In genomic region chr14:23060536-23061260, GRCh38 we compare ENCODE assay signal across 29 cellular contexts. TPM values are rescaled to one million over a fixed set of nuclear protein-coding genes. Genes with fewer than 3 reads are reported as not detected.
A peak's percentile ranks its signal among the peaks of the same experiment; 100 is the strongest.
DNase-seq lines count a peak whose midpoint lies in the region; ATAC-seq and TF ChIP-seq lines count a peak whose summit lies in the region.
"Had no signal": no experiment of that assay in that cellular context is flagged by ENCODE, and none has a peak within 500 bp of the region (broad histone marks: within the 10 kb centered on the region; RNA-seq: fewer than 3 reads in every experiment).

No MANE protein-coding gene starts in this region.

- no peak overlapping the region for H3K4me3 ChIP-seq in body of pancreas
- H3K4me3 ChIP-seq: breast epithelium, hepatocyte, SJCRH30 had no signal

- H3K27me3 Mint-ChIP-seq in nephron progenitor cell (ENCODE audit: low read depth, poor library complexity) (no peaks in the 10 kb centered on the region), immature natural killer cell (ENCODE audit: low read depth in 3 of 3) (peaks cover 2 to 5% (median 3%) of the 10 kb centered on the region in 3 donors)
- peaks cover 8% of the 10 kb centered on the region for H3K27me3 Mint-ChIP-seq in activated CD4-positive, alpha-beta T cell treated with anti-CD3 and anti-CD28 coated beads, Interleukin-2, amount 10 ng/mL, durations not matched to agents 24 days and 14 days

- peak overlapping the region; percentile 97 for H3K27ac Mint-ChIP-seq in nephron progenitor cell
- no peak overlapping the region for H3K27ac Mint-ChIP-seq in activated CD4-positive, alpha-beta T cell treated with anti-CD3 and anti-CD28 coated beads, Interleukin-2, amount 10 ng/mL, durations not matched to agents 24 days and 14 days
- H3K27ac Mint-ChIP-seq in immature natural killer cell = peak overlapping the region in 1 of 6 donors; percentile 22
- H3K27ac Mint-ChIP-seq: activated CD4-positive, alpha-beta T cell treated with anti-CD3 and anti-CD28 coated beads, Interleukin-2, amount 10 ng/mL, durations not matched to agents 7 days and 5 days had no signal

- WGBS in body of pancreas, 2 donors = 92% methylated on average over 17 of the region's 17 CpGs

- peak; percentile 4 for DNase-seq in GM20000 (ENCODE audit: low spot score)
- DNase-seq in body of pancreas = no peak
- no peak for DNase-seq in nephron progenitor cell
- no peak for DNase-seq in activated CD4-positive, alpha-beta T cell treated with anti-CD3 and anti-CD28 coated beads, Interleukin-2, amount 10 ng/mL, durations not matched to agents 24 days and 14 days
- DNase-seq in pons (ENCODE audit: low spot score) = no peak
- no peak for DNase-seq in NOMO-1 treated with dmso at 0.1 percent for 144 hours (lab: John Stamatoyannopoulos, UW; ENCODE audit: unreplicated experiment)
- no peak for DNase-seq in immature natural killer cell
- DNase-seq: activated CD4-positive, alpha-beta T cell treated with anti-CD3 and anti-CD28 coated beads, Interleukin-2, amount 10 ng/mL, durations not matched to agents 7 days and 5 days; activated naive CD4-positive, alpha-beta T cell treated with Interleukin-2 at 50 U/mL for 16 hours; activated T-cell treated with anti-CD3 and anti-CD28 coated beads, Interleukin-2, amount 50 U/mL, for 48 hours; C1 segment of cervical spinal cord; Calu3; DMS79 treated with DMSO at 0.1 percent for 48 hours; effector CD8-positive, alpha-beta T cell; foreskin melanocyte; GF-D8; left cardiac atrium; mammary epithelial cell; NCI-H1092; NCI-H187 treated with DMSO at 0.1 percent for 48 hours; NCI-H526; nucleus accumbens; SJCRH30; stimulated activated naive CD8-positive, alpha-beta T cell treated with anti-CD3 and anti-CD28 coated beads, Interleukin-15, Interleukin-2, amounts not matched to agents 100 U/mL and 50 U/mL, for 24 hours had no signal

- TF ChIP-seq POLR2A in body of pancreas (IDR thresholded peaks at IDR 0.05) = no peak

- intact Hi-C loops in body of pancreas (cut with DNase I) = no loop called here
- intact Hi-C loops in activated CD4-positive, alpha-beta T cell treated with anti-CD3 and anti-CD28 coated beads, Interleukin-2, amount 10 ng/mL, durations not matched to agents 24 days and 14 days (cut with micrococcal nuclease) = no loop called here

- no peak for TF ChIP-seq CTCF in 22Rv1 (IDR thresholded peaks at IDR 0.05)
- no peak for TF ChIP-seq CTCF in GM20000 (IDR thresholded peaks at IDR 0.05; ENCODE audit: extremely low read depth, missing control alignments)
- no peak for TF ChIP-seq CTCF in body of pancreas (IDR thresholded peaks at IDR 0.05)
- TF ChIP-seq CTCF in nephron progenitor cell (IDR thresholded peaks at IDR 0.05) = no peak

- no peaks in the 10 kb centered on the region for H3K27me3 ChIP-seq in body of pancreas
- H3K27me3 ChIP-seq: breast epithelium, hepatocyte, SJCRH30 had no signal

- peak overlapping the region; percentile 52 for H3K4me3 Mint-ChIP-seq in nephron progenitor cell
- H3K4me3 Mint-ChIP-seq in activated CD4-positive, alpha-beta T cell treated with anti-CD3 and anti-CD28 coated beads, Interleukin-2, amount 10 ng/mL, durations not matched to agents 24 days and 14 days = no peak overlapping the region
- no peak overlapping the region for H3K4me3 Mint-ChIP-seq in immature natural killer cell
- H3K4me3 Mint-ChIP-seq: activated CD4-positive, alpha-beta T cell treated with anti-CD3 and anti-CD28 coated beads, Interleukin-2, amount 10 ng/mL, durations not matched to agents 7 days and 5 days had no signal

- peaks cover 55% of the 10 kb centered on the region for H3K4me1 Mint-ChIP-seq in nephron progenitor cell
- peaks cover 20% of the 10 kb centered on the region for H3K4me1 Mint-ChIP-seq in activated CD4-positive, alpha-beta T cell treated with anti-CD3 and anti-CD28 coated beads, Interleukin-2, amount 10 ng/mL, durations not matched to agents 24 days and 14 days
- peaks cover 18 to 19% of the 10 kb centered on the region in 2 donors for H3K4me1 Mint-ChIP-seq in immature natural killer cell

- H3K9me3 Mint-ChIP-seq in nephron progenitor cell = no peaks in the 10 kb centered on the region
- H3K9me3 Mint-ChIP-seq in activated CD4-positive, alpha-beta T cell treated with anti-CD3 and anti-CD28 coated beads, Interleukin-2, amount 10 ng/mL, durations not matched to agents 24 days and 14 days = no peaks in the 10 kb centered on the region
- peaks cover 0 to 1% (median 0%) of the 10 kb centered on the region in 6 donors for H3K9me3 Mint-ChIP-seq in immature natural killer cell
- H3K9me3 Mint-ChIP-seq: activated CD4-positive, alpha-beta T cell treated with anti-CD3 and anti-CD28 coated beads, Interleukin-2, amount 10 ng/mL, durations not matched to agents 7 days and 5 days had no signal

- peaks cover 30% of the 10 kb centered on the region for H3K4me1 ChIP-seq in body of pancreas

- H3K27ac ChIP-seq in 22Rv1 (0 out of 2 replicates have a peak overlapping the region, but pooled peaks have one; percentile 90), body of pancreas (peak overlapping the region in 3 of 4 donors; percentile 61 to 76 (median 76))
- H3K27ac ChIP-seq: SJCRH30 had no signal

- H3K36me3 ChIP-seq in body of pancreas (replicated peaks in 1 of 2; ENCODE audit: insufficient read depth in 1 of 2, low read depth in 2 of 2) = peaks cover 16 to 32% of the 10 kb centered on the region in 2 donors

- H3K36me3 Mint-ChIP-seq in nephron progenitor cell (ENCODE audit: low read depth) = peaks cover 58% of the 10 kb centered on the region
- peaks cover 54% of the 10 kb centered on the region for H3K36me3 Mint-ChIP-seq in activated CD4-positive, alpha-beta T cell treated with anti-CD3 and anti-CD28 coated beads, Interleukin-2, amount 10 ng/mL, durations not matched to agents 24 days and 14 days (ENCODE audit: low read depth)
- peaks cover 2 to 29% (median 14%) of the 10 kb centered on the region in 3 donors for H3K36me3 Mint-ChIP-seq in immature natural killer cell

- ATAC-seq in body of pancreas = no peak
- ATAC-seq: left cardiac atrium; Panc1; stimulated activated naive CD8-positive, alpha-beta T cell treated with anti-CD3 and anti-CD28 coated beads, Interleukin-15, Interleukin-2, amounts not matched to agents 100 U/mL and 50 U/mL, for 24 hours had no signal

- no peaks in the 10 kb centered on the region for H3K9me3 ChIP-seq in body of pancreas
- H3K9me3 ChIP-seq: breast epithelium, SJCRH30 had no signal

RNA-seq across cellular contexts. Expression of gene CDH24, which starts 3.4 kb away (rescaled TPM):
- total RNA-seq in body of pancreas = 1 to 10 TPM; 4.9 to 9.9 TPM
- total RNA-seq in activated CD4-positive, alpha-beta T cell treated with anti-CD3 and anti-CD28 coated beads, Interleukin-2, amount 10 ng/mL, durations not matched to agents 24 days and 14 days = 1.6 and 1.7 TPM in 2 replicates
- 1 to 10 TPM in 1 of 3 donors, under 1 TPM in 2; 0.64 to 1.2 (median 0.78) TPM for polyA plus RNA-seq in immature natural killer cell

RNA-seq across cellular contexts. Expression of gene PSMB11, which starts 18.7 kb away (rescaled TPM):
- total RNA-seq in body of pancreas = not detected
- total RNA-seq in activated CD4-positive, alpha-beta T cell treated with anti-CD3 and anti-CD28 coated beads, Interleukin-2, amount 10 ng/mL, durations not matched to agents 24 days and 14 days = not detected in 2 replicates
- not detected for polyA plus RNA-seq in immature natural killer cell
- total RNA-seq: breast epithelium, Calu3, hepatocyte, left cardiac atrium, mammary epithelial cell, SJCRH30 had no signal
- polyA plus RNA-seq: esophagus, hepatocyte, mammary epithelial cell had no signal

RNA-seq across cellular contexts. Expression of gene PSMB5, which starts 26.0 kb away (rescaled TPM):
- total RNA-seq in body of pancreas = 10 to 100 TPM; 47.0 to 93.3 TPM
- total RNA-seq in activated CD4-positive, alpha-beta T cell treated with anti-CD3 and anti-CD28 coated beads, Interleukin-2, amount 10 ng/mL, durations not matched to agents 24 days and 14 days = 150 TPM in 2 replicates
- 10 to 100 TPM; 25.6 to 54.3 (median 39.7) TPM for polyA plus RNA-seq in immature natural killer cell

RNA-seq across cellular contexts. Expression of gene ACIN1, which starts 34.2 kb away (rescaled TPM):
- total RNA-seq in body of pancreas = 100 to 1,000 TPM in 1 of 2 donors, 10 to 100 TPM in 1; 91.6 to 110 TPM
- total RNA-seq in activated CD4-positive, alpha-beta T cell treated with anti-CD3 and anti-CD28 coated beads, Interleukin-2, amount 10 ng/mL, durations not matched to agents 24 days and 14 days = 221 and 224 TPM in 2 replicates
- 10 to 100 TPM in 1 of 3 donors, 1 to 10 TPM in 1, under 1 TPM in 1; 0.40 to 15.0 (median 4.5) TPM for polyA plus RNA-seq in immature natural killer cell

RNA-seq across cellular contexts. Expression of gene C14orf119, which starts 34.6 kb away (rescaled TPM):
- total RNA-seq in body of pancreas = 1 to 10 TPM; 3.6 to 7.0 TPM
- 50.9 and 54.3 TPM in 2 replicates for total RNA-seq in activated CD4-positive, alpha-beta T cell treated with anti-CD3 and anti-CD28 coated beads, Interleukin-2, amount 10 ng/mL, durations not matched to agents 24 days and 14 days
- 100 to 1,000 TPM in 2 of 3 donors, 10 to 100 TPM in 1; 85.2 to 184 (median 135) TPM for polyA plus RNA-seq in immature natural killer cell
